In the genomic region with DNA sequence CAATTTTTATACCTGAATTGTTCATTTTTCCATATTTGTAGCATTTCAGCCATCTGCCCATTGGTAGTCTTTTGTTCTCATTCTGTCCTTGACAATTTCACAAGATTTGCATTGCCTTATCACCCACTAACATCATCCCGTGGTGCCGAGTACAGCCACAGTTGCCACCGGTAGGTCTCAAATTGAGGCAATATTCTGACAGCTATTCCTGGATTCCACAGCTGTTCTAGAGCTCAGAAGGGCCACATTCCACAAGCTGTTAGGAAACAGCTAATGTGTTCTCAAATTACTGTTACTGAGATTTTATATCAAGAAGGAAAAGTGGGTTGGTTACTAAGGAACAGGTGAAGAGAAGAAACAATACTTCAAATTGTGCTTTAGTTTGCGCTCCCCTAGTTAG, we compare ENCODE assay signal across 26 cellular contexts.
"Had no signal": no experiment of that assay in that cellular context is flagged by ENCODE, and none has a peak within 500 bp of the region (broad histone marks: within the 10 kb centered on the region; RNA-seq: fewer than 3 reads in every experiment).

No MANE protein-coding gene starts in this region.

- H3K27me3 ChIP-seq: brain microvascular endothelial cell, hepatocyte, ovary had no signal

- H3K36me3 ChIP-seq: brain microvascular endothelial cell, ovary, prostate gland, thoracic aorta had no signal

- H3K27ac ChIP-seq: brain microvascular endothelial cell, coronary artery, dorsolateral prefrontal cortex, hepatocyte, ovary, prostate gland, thoracic aorta had no signal

- H3K9me3 ChIP-seq: ovary, prostate gland, thoracic aorta had no signal

- ATAC-seq: left cardiac atrium; sciatic nerve; stimulated activated effector memory CD8-positive, alpha-beta T cell treated with anti-CD3 and anti-CD28 coated beads, Interleukin-12 subunit alpha, Interleukin-12 subunit beta, amount 100 ng/mL, for 72 hours; T-helper 17 cell had no signal

- DNase-seq: activated CD4-positive, alpha-beta memory T cell treated with anti-CD3 and anti-CD28 coated beads for 36 hours; activated CD4-positive, alpha-beta T cell treated with anti-CD3 and anti-CD28 coated beads, Interleukin-2, amount 10 ng/mL, durations not matched to agents 24 days and 14 days; activated CD4-positive, CD25-positive, alpha-beta regulatory T cell treated with anti-CD3 and anti-CD28 coated beads, Interleukin-2, amount 50 U/mL, for 72 hours; activated CD8-positive, alpha-beta memory T cell treated with anti-CD3 and anti-CD28 coated beads, Interleukin-2, amount 50 U/mL, for 4 hours; activated effector memory CD4-positive, alpha-beta T cell treated with anti-CD3 and anti-CD28 coated beads, Interleukin-2, amount 50 U/mL, for 16 hours; activated naive CD4-positive, alpha-beta T cell treated with anti-CD3 and anti-CD28 coated beads for 36 hours; activated naive CD8-positive, alpha-beta T cell treated with anti-CD3 and anti-CD28 coated beads, Interleukin-2, amount 10 ng/mL, durations not matched to agents 7 days and 5 days; activated T-cell treated with anti-CD3 and anti-CD28 coated beads, Interleukin-2, amount 50 U/mL, for 1 hour; brain microvascular endothelial cell; dorsolateral prefrontal cortex; effector memory CD4-positive, alpha-beta T cell; left cardiac atrium; mesenchymal stem cell; nephron progenitor cell; ovary; retina; small intestine; stimulated activated CD4-positive, alpha-beta T cell treated with anti-CD3 and anti-CD28 coated beads, Interleukin-4, amount 100 ng/mL, for 24 hours; T-helper 17 cell; T1000 had no signal

- H3K4me1 ChIP-seq: prostate gland had no signal

- H3K4me3 ChIP-seq: coronary artery, dorsolateral prefrontal cortex, hepatocyte, ovary, prostate gland, thoracic aorta had no signal

- H2AFZ ChIP-seq: hepatocyte had no signal

- H3K4me2 ChIP-seq: hepatocyte had no signal

- H3K79me2 ChIP-seq: hepatocyte had no signal
